In genomic region chr14:79502751-79503148, GRCh38 we compare ENCODE assay signal across 1 cellular context.
TF ChIP-seq lines count a peak whose summit lies in the region.

No MANE protein-coding gene starts in this region.

TF ChIP-seq in GM23338, 12 proteins besides CTCF, POLR2A, EP300 and RAD21 (continued from another document):
- no peak for TF ChIP-seq REST (IDR thresholded peaks at IDR 0.05; ENCODE audit: unreplicated experiment)
- no peak for TF ChIP-seq ZNF331 (CRISPR knock-in tag; IDR thresholded peaks at IDR 0.05; ENCODE audit: low read depth)
- TF ChIP-seq ZNF114 (CRISPR knock-in tag; IDR thresholded peaks at IDR 0.05) = no peak
- no peak for TF ChIP-seq POLR2AphosphoS5 (IDR thresholded peaks at IDR 0.05; ENCODE audit: low read depth)
- no peak for TF ChIP-seq NANOG (IDR thresholded peaks at IDR 0.05; ENCODE audit: borderline replicate concordance)
- TF ChIP-seq EZH2 (IDR thresholded peaks at IDR 0.05; ENCODE audit: low read depth, unreplicated experiment) = no peak
- no peak for TF ChIP-seq EZH2phosphoT487 (IDR thresholded peaks at IDR 0.05; ENCODE audit: unreplicated experiment)
- TF ChIP-seq JUNB (IDR thresholded peaks at IDR 0.05; ENCODE audit: unreplicated experiment) = no peak
- no peak for TF ChIP-seq STAT1 (IDR thresholded peaks at IDR 0.05; ENCODE audit: unreplicated experiment)
